Comparison of ENCODE assay signal across 9 cellular contexts in genomic region chr18:67525328-67526110, GRCh38. TPM values are rescaled to one million over a fixed set of nuclear protein-coding genes. Genes with fewer than 3 reads are reported as not detected.
DNase-seq lines count a peak whose midpoint lies in the region; FAIRE-seq and TF ChIP-seq lines count a peak whose summit lies in the region.
"Had no signal": no experiment of that assay in that cellular context is flagged by ENCODE, and none has a peak within 500 bp of the region (broad histone marks: within the 10 kb centered on the region; RNA-seq: fewer than 3 reads in every experiment).

No MANE protein-coding gene starts in this region.

- no peak overlapping the region for H3K4me3 Mint-ChIP-seq in mesothelial cell of epicardium

- H3K4me1 Mint-ChIP-seq in mesothelial cell of epicardium = peaks cover 20% of the 10 kb centered on the region

- TF ChIP-seq POLR2A in GM12891 (IDR thresholded peaks at IDR 0.05; ENCODE audit: low read depth, low read length) = no peak
- TF ChIP-seq POLR2A in GM12892 (IDR thresholded peaks at IDR 0.05; ENCODE audit: low read depth, low read length) = no peak

- peak overlapping the region; percentile 98 for H3K27ac Mint-ChIP-seq in mesothelial cell of epicardium

- H3K27ac ChIP-seq in WERI-Rb-1 = no peak overlapping the region
- H3K27ac ChIP-seq: BLaER1 treated with 17β-estradiol and CSF1 and Interleukin-3, amounts not matched to agents 10 nM and 100 nM had no signal

- peaks cover 5% of the 10 kb centered on the region for H3K9me3 Mint-ChIP-seq in mesothelial cell of epicardium

- H3K36me3 ChIP-seq in WERI-Rb-1 = no peaks in the 10 kb centered on the region
- H3K36me3 ChIP-seq: BLaER1 treated with 17β-estradiol and CSF1 and Interleukin-3, amounts not matched to agents 10 nM and 100 nM had no signal

- H3K4me3 ChIP-seq in epithelial cell of proximal tubule (ENCODE audit: low read depth, low read length) = no peak overlapping the region
- no peak overlapping the region for H3K4me3 ChIP-seq in WERI-Rb-1 (ENCODE audit: low read depth, low read length)
- H3K4me3 ChIP-seq: BLaER1 treated with 17β-estradiol and CSF1 and Interleukin-3, amounts not matched to agents 10 nM and 100 nM had no signal

- FAIRE-seq in GM12891 (lab: Jason Lieb, UNC) (no peak), GM12892 (lab: Jason Lieb, UNC) (no peak)

- TF ChIP-seq CTCF in epithelial cell of proximal tubule (conservative IDR thresholded peaks at IDR 0.05; ENCODE audit: low read depth, low read length) = no peak
- TF ChIP-seq CTCF in mesothelial cell of epicardium (IDR thresholded peaks at IDR 0.05; ENCODE audit: unreplicated experiment) = no peak
- no peak for TF ChIP-seq CTCF in WERI-Rb-1 (IDR thresholded peaks at IDR 0.05; ENCODE audit: low read depth, low read length)

- no peaks in the 10 kb centered on the region for H3K36me3 Mint-ChIP-seq in mesothelial cell of epicardium

- DNase-seq in A172 (ENCODE audit: low spot score) = peak; percentile 81
- peak; percentile 42 for DNase-seq in NCI-H446 treated with DMSO at 0.1 percent for 48 hours (lab: John Stamatoyannopoulos, UW)
- DNase-seq in epithelial cell of proximal tubule (ENCODE audit: low read depth) = peak; percentile 95
- DNase-seq in mesothelial cell of epicardium (ENCODE audit: low spot score in 2 of 2, unreplicated experiment in 2 of 2) = peak; percentile 34 to 49
- no peak for DNase-seq in WERI-Rb-1
- DNase-seq in GM12891 (ENCODE audit: insufficient read length, low spot score) = no peak
- no peak for DNase-seq in GM12892 (ENCODE audit: insufficient read length)
- no peak for DNase-seq in activated effector memory CD4-positive, alpha-beta T cell treated with Interleukin-2 at 50 U/mL for 16 hours

- no peaks in the 10 kb centered on the region for H3K9me3 ChIP-seq in WERI-Rb-1 (ENCODE audit: severe bottlenecking)
- H3K9me3 ChIP-seq: BLaER1 treated with 17β-estradiol and CSF1 and Interleukin-3, amounts not matched to agents 10 nM and 100 nM had no signal

- H3K27me3 ChIP-seq in WERI-Rb-1 (ENCODE audit: insufficient read depth, low read depth, severe bottlenecking) = no peaks in the 10 kb centered on the region
- H3K27me3 ChIP-seq: BLaER1 treated with 17β-estradiol and CSF1 and Interleukin-3, amounts not matched to agents 10 nM and 100 nM had no signal

- H3K27me3 Mint-ChIP-seq in mesothelial cell of epicardium (ENCODE audit: low read depth) = no peaks in the 10 kb centered on the region

TF ChIP-seq in GM12891, 5 proteins besides CTCF, POLR2A, EP300 and RAD21:
- TF ChIP-seq SPI1 (IDR thresholded peaks at IDR 0.05; ENCODE audit: low read depth, low read length) = no peak
- TF ChIP-seq POLR2AphosphoS5 (IDR thresholded peaks at IDR 0.05; ENCODE audit: low read depth, low read length) = no peak
- TF ChIP-seq TAF1 (IDR thresholded peaks at IDR 0.05; ENCODE audit: low read depth, low read length) = no peak
- no peak for TF ChIP-seq PAX5 (IDR thresholded peaks at IDR 0.05; ENCODE audit: insufficient read depth, low read length, severe bottlenecking)
- no peak for TF ChIP-seq POU2F2 (IDR thresholded peaks at IDR 0.05; ENCODE audit: low read depth, low read length)

RNA-seq across cellular contexts. Expression of gene DSEL, which starts 9.0 kb away (rescaled TPM):
- total RNA-seq in A172 (2014; rRNA removed; shearing (Covaris generic)) = 5.9 and 6.8 TPM in 2 replicates
- total RNA-seq in epithelial cell of proximal tubule (7.1 and 8.2 TPM in 2 replicates), mesothelial cell of epicardium (6.3 to 6.5 TPM (median 6.4 TPM) in 3 replicates)
- not detected for polyA plus RNA-seq in GM12891 (2012; ENCODE audit: low read depth, missing spikeins)
- not detected for polyA plus RNA-seq in GM12892 (2012; ENCODE audit: missing spikeins)

Comparison
In these comparisons a context has a peak if more than half of its experiments do, and no peak if none do; other contexts are left out.
1. DNase-seq: peak in A172 (single experiment), NCI-H446 treated with DMSO at 0.1 percent for 48 hours (single experiment), epithelial cell of proximal tubule (single experiment) and mesothelial cell of epicardium (2 of 2); none in WERI-Rb-1 (single experiment), GM12891 (single experiment), GM12892 (single experiment) and activated effector memory CD4-positive, alpha-beta T cell treated with Interleukin-2 at 50 U/mL for 16 hours (single experiment).